Comparison of ENCODE assay signal across 11 cellular contexts in genomic region chr15:71295242-71296031, GRCh38.
DNase-seq lines count a peak whose midpoint lies in the region; ATAC-seq, FAIRE-seq and TF ChIP-seq lines count a peak whose summit lies in the region.
"Had no signal": no experiment of that assay in that cellular context is flagged by ENCODE, and none has a peak within 500 bp of the region (broad histone marks: within the 10 kb centered on the region; RNA-seq: fewer than 3 reads in every experiment).

No MANE protein-coding gene starts in this region.

- peak; percentile 96 for DNase-seq in MV-4-11 (lab: John Stamatoyannopoulos, UW)
- DNase-seq in dermis blood vessel endothelial cell: peak; percentile 99
- DNase-seq in osteocyte (ENCODE audit: extremely low spot score, unreplicated experiment): no peak
- no peak for DNase-seq in kidney
- DNase-seq in activated CD4-positive, alpha-beta T cell treated with anti-CD3 and anti-CD28 coated beads, Interleukin-2, amount 10 ng/mL, durations not matched to agents 24 days and 14 days: no peak
- DNase-seq: NCI-H1694 had no signal

- no peak for FAIRE-seq in kidney (lab: Jason Lieb, UNC)

- peaks cover 5% of the 10 kb centered on the region for H3K36me3 Mint-ChIP-seq in osteocyte (ENCODE audit: unreplicated experiment)
- H3K36me3 Mint-ChIP-seq in activated CD4-positive, alpha-beta T cell treated with anti-CD3 and anti-CD28 coated beads, Interleukin-2, amount 10 ng/mL, durations not matched to agents 24 days and 14 days (ENCODE audit: low read depth): no peaks in the 10 kb centered on the region
- H3K36me3 Mint-ChIP-seq: activated naive CD4-positive, alpha-beta T cell treated with anti-CD3 and anti-CD28 coated beads, Interleukin-2, amount 50 U/mL, for 24 hours had no signal

- H3K9me3 Mint-ChIP-seq in osteocyte (ENCODE audit: unreplicated experiment): peaks cover 6% of the 10 kb centered on the region
- no peaks in the 10 kb centered on the region for H3K9me3 Mint-ChIP-seq in activated CD4-positive, alpha-beta T cell treated with anti-CD3 and anti-CD28 coated beads, Interleukin-2, amount 10 ng/mL, durations not matched to agents 24 days and 14 days

- peak overlapping the region; percentile 23; the same call in 1 of the 2 replicates for H3K27ac ChIP-seq in C4-2B
- peak overlapping the region in 1 of 2 donors; percentile 67 for H3K27ac ChIP-seq in kidney (ENCODE audit: low read depth in 2 of 2, low read length in 2 of 2)
- H3K27ac ChIP-seq: parathyroid adenoma had no signal

- intact Hi-C loops in kidney (cut with DNase I): no loop called here
- intact Hi-C loops in activated CD4-positive, alpha-beta T cell treated with anti-CD3 and anti-CD28 coated beads, Interleukin-2, amount 10 ng/mL, durations not matched to agents 24 days and 14 days (cut with micrococcal nuclease): no loop called here

- peaks cover 50% of the 10 kb centered on the region for H3K4me1 Mint-ChIP-seq in osteocyte (ENCODE audit: unreplicated experiment)
- H3K4me1 Mint-ChIP-seq in activated CD4-positive, alpha-beta T cell treated with anti-CD3 and anti-CD28 coated beads, Interleukin-2, amount 10 ng/mL, durations not matched to agents 24 days and 14 days: peaks cover 17% of the 10 kb centered on the region

- peak overlapping the region; percentile 10 for H3K4me3 Mint-ChIP-seq in osteocyte (ENCODE audit: unreplicated experiment)
- H3K4me3 Mint-ChIP-seq in activated CD4-positive, alpha-beta T cell treated with anti-CD3 and anti-CD28 coated beads, Interleukin-2, amount 10 ng/mL, durations not matched to agents 24 days and 14 days: no peak overlapping the region
- H3K4me3 Mint-ChIP-seq: activated naive CD4-positive, alpha-beta T cell treated with anti-CD3 and anti-CD28 coated beads, Interleukin-2, amount 50 U/mL, for 24 hours had no signal

- no peak for TF ChIP-seq CTCF in C4-2B (conservative IDR thresholded peaks at IDR 0.05)
- no peak for TF ChIP-seq CTCF in osteocyte (IDR thresholded peaks at IDR 0.05)
- TF ChIP-seq CTCF in kidney (IDR thresholded peaks at IDR 0.05; ENCODE audit: borderline replicate concordance, extremely low read depth, insufficient read depth): no peak

- H3K4me3 ChIP-seq in kidney (ENCODE audit: low read length in 2 of 2): no peak overlapping the region

- no peaks in the 10 kb centered on the region for H3K27me3 Mint-ChIP-seq in osteocyte (ENCODE audit: unreplicated experiment)
- H3K27me3 Mint-ChIP-seq in activated CD4-positive, alpha-beta T cell treated with anti-CD3 and anti-CD28 coated beads, Interleukin-2, amount 10 ng/mL, durations not matched to agents 24 days and 14 days: peaks cover 10% of the 10 kb centered on the region
- H3K27me3 Mint-ChIP-seq: activated naive CD4-positive, alpha-beta T cell treated with anti-CD3 and anti-CD28 coated beads, Interleukin-2, amount 50 U/mL, for 24 hours had no signal

- H3K9ac ChIP-seq in kidney (ENCODE audit: low read length in 2 of 2): no peak overlapping the region
- H3K9ac ChIP-seq: parathyroid adenoma had no signal

- H3K4me1 ChIP-seq in kidney (ENCODE audit: control insufficient read depth in 1 of 2, insufficient read depth in 1 of 2, low read depth in 1 of 2, low read length in 2 of 2): no peaks in the 10 kb centered on the region
- H3K4me1 ChIP-seq: parathyroid adenoma had no signal

- no peak for ATAC-seq in GM21576 (IDR thresholded peaks at IDR 0.05; ENCODE audit: unreplicated experiment)
- no peak for ATAC-seq in HG03432 (IDR thresholded peaks at IDR 0.05; ENCODE audit: unreplicated experiment)

- no peaks in the 10 kb centered on the region for H3K9me3 ChIP-seq in kidney (ENCODE audit: control insufficient read depth in 1 of 2, low read length in 2 of 2)

- peak overlapping the region; percentile 96 for H3K27ac Mint-ChIP-seq in osteocyte (ENCODE audit: unreplicated experiment)
- H3K27ac Mint-ChIP-seq in activated CD4-positive, alpha-beta T cell treated with anti-CD3 and anti-CD28 coated beads, Interleukin-2, amount 10 ng/mL, durations not matched to agents 24 days and 14 days: no peak overlapping the region
- H3K27ac Mint-ChIP-seq: activated naive CD4-positive, alpha-beta T cell treated with anti-CD3 and anti-CD28 coated beads, Interleukin-2, amount 50 U/mL, for 24 hours had no signal

- H3K36me3 ChIP-seq in kidney (ENCODE audit: control insufficient read depth in 1 of 2, insufficient read depth in 2 of 2, low read length in 2 of 2): no peaks in the 10 kb centered on the region

Comparison
In these comparisons a context has a peak if more than half of its experiments do, and no peak if none do; other contexts are left out.
1. DNase-seq: peak in MV-4-11 (single experiment) and dermis blood vessel endothelial cell (single experiment); none in osteocyte (single experiment), kidney (single experiment) and activated CD4-positive, alpha-beta T cell treated with anti-CD3 and anti-CD28 coated beads, Interleukin-2, amount 10 ng/mL, durations not matched to agents 24 days and 14 days (single experiment).